10 cellular contexts compared by ENCODE assay signal in the genomic region with DNA sequence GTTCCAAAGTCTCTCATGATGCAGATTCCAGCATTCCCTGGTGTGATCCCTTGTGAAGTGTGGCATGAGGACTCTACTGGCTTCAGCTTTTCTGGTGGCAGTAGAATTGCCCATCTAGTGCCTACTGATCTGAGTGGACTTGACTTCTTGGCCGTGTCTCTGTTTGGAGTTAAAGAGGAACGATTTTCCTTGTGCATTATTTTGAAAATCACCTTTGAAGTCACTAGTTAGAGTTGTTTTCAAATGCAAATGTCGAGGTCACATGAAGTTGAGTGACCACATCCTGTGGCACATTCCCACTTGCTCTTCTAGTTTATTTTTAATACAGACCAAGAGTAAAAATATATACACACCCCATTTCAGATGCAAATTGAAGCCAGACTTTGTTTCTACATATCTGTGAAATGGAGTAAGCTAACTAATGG.
DNase-seq lines count a peak whose midpoint lies in the region; ATAC-seq, FAIRE-seq and TF ChIP-seq lines count a peak whose summit lies in the region.
"Had no signal": no experiment of that assay in that cellular context is flagged by ENCODE, and none has a peak within 500 bp of the region (broad histone marks: within the 10 kb centered on the region; RNA-seq: fewer than 3 reads in every experiment).

No MANE protein-coding gene starts in this region.

- H3K79me2 ChIP-seq in astrocyte (ENCODE audit: insufficient read depth, low read length): no peaks in the 10 kb centered on the region

- no peaks in the 10 kb centered on the region for H4K20me1 ChIP-seq in astrocyte (ENCODE audit: insufficient read depth, low read length)

- no peak overlapping the region for H3K27ac ChIP-seq in CD4-positive, CD25-positive, alpha-beta regulatory T cell (ENCODE audit: insufficient read depth, low read length, poor library complexity, severe bottlenecking)
- H3K27ac ChIP-seq in astrocyte (ENCODE audit: low read depth, low read length): no peak overlapping the region

- no peaks in the 10 kb centered on the region for H3K36me3 ChIP-seq in CD4-positive, CD25-positive, alpha-beta regulatory T cell (ENCODE audit: control insufficient read depth, insufficient read depth, low read length)
- H3K36me3 ChIP-seq in astrocyte (ENCODE audit: insufficient read depth, low read length): no peaks in the 10 kb centered on the region

- peak in 2 of 3 donors; percentile 22 to 61 for DNase-seq in CD4-positive, CD25-positive, alpha-beta regulatory T cell
- DNase-seq in astrocyte (ENCODE audit: low read depth): peak; percentile 40
- DNase-seq in G401 (ENCODE audit: low spot score): no peak
- DNase-seq in amniotic stem cell (lab: John Stamatoyannopoulos, UW): no peak
- DNase-seq in ureter (ENCODE audit: low spot score): no peak
- DNase-seq in DMS79 treated with DMSO at 0.1 percent for 48 hours (lab: John Stamatoyannopoulos, UW): no peak
- DNase-seq: left ventricle myocardium superior had no signal

- H3K4me2 ChIP-seq in astrocyte (ENCODE audit: low read length): peak overlapping the region; percentile 29

- peak overlapping the region; percentile 8 to 69 (median 52) for H3K4me3 Mint-ChIP-seq in CD4-positive, CD25-positive, alpha-beta regulatory T cell
- H3K4me3 Mint-ChIP-seq in astrocyte (ENCODE audit: unreplicated experiment): no peak overlapping the region

- H3K4me3 ChIP-seq in CD4-positive, CD25-positive, alpha-beta regulatory T cell (ENCODE audit: low read depth, low read length): peak overlapping the region; percentile 60
- H3K4me3 ChIP-seq in astrocyte (ENCODE audit: insufficient read depth, low read depth, low read length): no peak overlapping the region

- H3K4me1 Mint-ChIP-seq in CD4-positive, CD25-positive, alpha-beta regulatory T cell: peaks cover 36 to 77% (median 55%) of the 10 kb centered on the region in 4 donors
- peaks cover 33% of the 10 kb centered on the region for H3K4me1 Mint-ChIP-seq in astrocyte (ENCODE audit: low read depth, unreplicated experiment)

- in situ Hi-C loops in G401 (cut with HindIII; ENCODE audit: low sequenced_read_pairs): no loop called here

- no peaks in the 10 kb centered on the region for H3K9me3 ChIP-seq in CD4-positive, CD25-positive, alpha-beta regulatory T cell (ENCODE audit: control insufficient read depth in 2 of 2, low read length in 2 of 2)
- H3K9me3 ChIP-seq in astrocyte (ENCODE audit: insufficient read depth, low read depth, low read length): no peaks in the 10 kb centered on the region

- TF ChIP-seq CTCF in astrocyte (IDR thresholded peaks at IDR 0.05; ENCODE audit: insufficient read depth, low read depth, low read length): no peak

- H3K9me3 Mint-ChIP-seq in CD4-positive, CD25-positive, alpha-beta regulatory T cell: no peaks in the 10 kb centered on the region
- no peaks in the 10 kb centered on the region for H3K9me3 Mint-ChIP-seq in astrocyte (ENCODE audit: unreplicated experiment)

- ATAC-seq in CD4-positive, CD25-positive, alpha-beta regulatory T cell (ENCODE audit: low read depth in 2 of 2): peak in 1 of 2 donors; percentile 30
- ATAC-seq in GM19395 (IDR thresholded peaks at IDR 0.05; ENCODE audit: unreplicated experiment) (peak; percentile 74), HG03108 (IDR thresholded peaks at IDR 0.05; ENCODE audit: unreplicated experiment) (peak; percentile 63)

- peaks cover 47% of the 10 kb centered on the region for H3K4me1 ChIP-seq in CD4-positive, CD25-positive, alpha-beta regulatory T cell (ENCODE audit: control insufficient read depth, insufficient read depth, low read length, poor library complexity, severe bottlenecking)
- peaks cover 26% of the 10 kb centered on the region for H3K4me1 ChIP-seq in astrocyte (ENCODE audit: insufficient read depth, low read length)

- no peaks in the 10 kb centered on the region for H3K27me3 ChIP-seq in CD4-positive, CD25-positive, alpha-beta regulatory T cell (ENCODE audit: control insufficient read depth, insufficient read depth, low read length)
- H3K27me3 ChIP-seq in astrocyte (ENCODE audit: insufficient read depth, low read length): no peaks in the 10 kb centered on the region

- no peak overlapping the region for H3K9ac ChIP-seq in astrocyte (ENCODE audit: low read length)

- H2AFZ ChIP-seq in astrocyte (ENCODE audit: low read depth, low read length): no peak overlapping the region

- peak overlapping the region in 2 of 3 donors; percentile 80 to 92 for H3K27ac Mint-ChIP-seq in CD4-positive, CD25-positive, alpha-beta regulatory T cell
- H3K27ac Mint-ChIP-seq in astrocyte (ENCODE audit: unreplicated experiment): no peak overlapping the region

- no peaks in the 10 kb centered on the region for H3K36me3 Mint-ChIP-seq in CD4-positive, CD25-positive, alpha-beta regulatory T cell
- peaks cover 3% of the 10 kb centered on the region for H3K36me3 Mint-ChIP-seq in astrocyte (ENCODE audit: low read depth, unreplicated experiment)

- FAIRE-seq in astrocyte (lab: Jason Lieb, UNC): no peak
- FAIRE-seq: D721Med had no signal

- no peaks in the 10 kb centered on the region for H3K27me3 Mint-ChIP-seq in CD4-positive, CD25-positive, alpha-beta regulatory T cell
- no peaks in the 10 kb centered on the region for H3K27me3 Mint-ChIP-seq in astrocyte (ENCODE audit: low read depth, unreplicated experiment)

Comparison
In these comparisons a context has a peak if more than half of its experiments do, and no peak if none do; other contexts are left out.
1. DNase-seq: peak in CD4-positive, CD25-positive, alpha-beta regulatory T cell (2 of 3) and astrocyte (single experiment); none in G401 (single experiment), amniotic stem cell (single experiment), ureter (single experiment) and DMS79 treated with DMSO at 0.1 percent for 48 hours (single experiment).